1 cellular context compared by ENCODE assay signal in genomic region chr17:40617678-40618240, GRCh38.
TF ChIP-seq lines count a peak whose summit lies in the region.

No MANE protein-coding gene starts in this region.

TF ChIP-seq in HepG2, 621 proteins besides CTCF, POLR2A, EP300 and RAD21 (continued from another document and continues in another):
- TF ChIP-seq RBM22 (optimal IDR thresholded peaks at IDR 0.05; ENCODE audit: low read length) = no peak
- TF ChIP-seq ZNF468 (CRISPR knock-in tag; IDR thresholded peaks at IDR 0.05) = no peak
- no peak for TF ChIP-seq TRIM22 (IDR thresholded peaks at IDR 0.05)
- no peak for TF ChIP-seq ZNF367 (CRISPR knock-in tag; IDR thresholded peaks at IDR 0.05; ENCODE audit: borderline replicate concordance)
- TF ChIP-seq SP1 (IDR thresholded peaks at IDR 0.05) = no peak
- no peak for TF ChIP-seq SP1 (CRISPR knock-in tag; IDR thresholded peaks at IDR 0.05)
- TF ChIP-seq ZHX1 (CRISPR knock-in tag; IDR thresholded peaks at IDR 0.05; ENCODE audit: low read depth) = no peak
- TF ChIP-seq ZNF564 (CRISPR knock-in tag; IDR thresholded peaks at IDR 0.05) = no peak
- 0 out of 2 replicates have a peak, but pooled peaks have one; percentile 16 for TF ChIP-seq ZNF574 (CRISPR knock-in tag; IDR thresholded peaks at IDR 0.05)
- no peak for TF ChIP-seq ATF2 (CRISPR knock-in tag; IDR thresholded peaks at IDR 0.05)
- TF ChIP-seq EEA1 (CRISPR knock-in tag; IDR thresholded peaks at IDR 0.05; ENCODE audit: borderline replicate concordance) = no peak
- peak; percentile 63 for TF ChIP-seq ZNF777 (CRISPR knock-in tag; IDR thresholded peaks at IDR 0.05)
- no peak for TF ChIP-seq THRA (CRISPR knock-in tag; IDR thresholded peaks at IDR 0.05; ENCODE audit: borderline replicate concordance)
- no peak for TF ChIP-seq BRF2 (CRISPR knock-in tag; IDR thresholded peaks at IDR 0.05)
- TF ChIP-seq ZNF331 (CRISPR knock-in tag; IDR thresholded peaks at IDR 0.05) = 0 out of 2 replicates have a peak, but pooled peaks have one; percentile 13
- no peak for TF ChIP-seq ETV6 (CRISPR knock-in tag; conservative IDR thresholded peaks at IDR 0.05)
- TF ChIP-seq NR1H2 (CRISPR knock-in tag; IDR thresholded peaks at IDR 0.05; ENCODE audit: borderline replicate concordance, low read depth) = no peak
- TF ChIP-seq NFKBIZ (CRISPR knock-in tag; IDR thresholded peaks at IDR 0.05) = no peak
- no peak for TF ChIP-seq NAIF1 (CRISPR knock-in tag; IDR thresholded peaks at IDR 0.05; ENCODE audit: borderline replicate concordance)
- peak; percentile 49; the same call in 1 of the 2 replicates for TF ChIP-seq SALL1 (CRISPR knock-in tag; IDR thresholded peaks at IDR 0.05)
- 0 out of 2 replicates have a peak, but pooled peaks have one; percentile 30 for TF ChIP-seq ZNF766 (CRISPR knock-in tag; IDR thresholded peaks at IDR 0.05; ENCODE audit: borderline replicate concordance)
- TF ChIP-seq FOXA3 (CRISPR knock-in tag; IDR thresholded peaks at IDR 0.05) = no peak
- no peak for TF ChIP-seq STAG1 (CRISPR knock-in tag; IDR thresholded peaks at IDR 0.05)
- TF ChIP-seq ZNF839 (CRISPR knock-in tag; IDR thresholded peaks at IDR 0.05; ENCODE audit: borderline replicate concordance) = 0 out of 2 replicates have a peak, but pooled peaks have one; percentile 38
- TF ChIP-seq HCFC1 (IDR thresholded peaks at IDR 0.05; ENCODE audit: low read depth, low read length) = no peak
- TF ChIP-seq GATAD1 (CRISPR knock-in tag; IDR thresholded peaks at IDR 0.05) = no peak
- TF ChIP-seq TFAP4 (IDR thresholded peaks at IDR 0.05; ENCODE audit: borderline replicate concordance, low read depth) = no peak
- TF ChIP-seq ZNF121 (CRISPR knock-in tag; IDR thresholded peaks at IDR 0.05) = no peak
- TF ChIP-seq RXRA (CRISPR knock-in tag; IDR thresholded peaks at IDR 0.05) = peak; percentile 22; the same call in 1 of the 2 replicates
- no peak for TF ChIP-seq MAFK (conservative IDR thresholded peaks at IDR 0.05 in 1 of 2, IDR thresholded peaks at IDR 0.05 in 1 of 2; ENCODE audit: low read length in 2 of 2)
- TF ChIP-seq ZNF552 (CRISPR knock-in tag; IDR thresholded peaks at IDR 0.05; ENCODE audit: borderline replicate concordance) = no peak
- TF ChIP-seq IRF9 (CRISPR knock-in tag; IDR thresholded peaks at IDR 0.05; ENCODE audit: borderline replicate concordance) = no peak
- TF ChIP-seq ZNF460 (CRISPR knock-in tag; IDR thresholded peaks at IDR 0.05; ENCODE audit: borderline replicate concordance) = no peak
- TF ChIP-seq CEBPG (CRISPR knock-in tag; IDR thresholded peaks at IDR 0.05) = peak; percentile 41
- TF ChIP-seq ZSCAN20 (CRISPR knock-in tag; IDR thresholded peaks at IDR 0.05; ENCODE audit: borderline replicate concordance) = no peak
- TF ChIP-seq ARID5B (CRISPR knock-in tag; IDR thresholded peaks at IDR 0.05) = no peak
- TF ChIP-seq ZNF670 (CRISPR knock-in tag; IDR thresholded peaks at IDR 0.05; ENCODE audit: borderline replicate concordance) = no peak
- TF ChIP-seq ZNF878 (CRISPR knock-in tag; IDR thresholded peaks at IDR 0.05) = no peak
- no peak for TF ChIP-seq RNF2 (conservative IDR thresholded peaks at IDR 0.05; ENCODE audit: low read depth)
- no peak for TF ChIP-seq ZNF749 (CRISPR knock-in tag; IDR thresholded peaks at IDR 0.05; ENCODE audit: borderline replicate concordance)
- no peak for TF ChIP-seq GZF1 (CRISPR knock-in tag; IDR thresholded peaks at IDR 0.05)
- no peak for TF ChIP-seq BHLHE40 (IDR thresholded peaks at IDR 0.05; ENCODE audit: low read length)
- TF ChIP-seq HMGXB4 (CRISPR knock-in tag; IDR thresholded peaks at IDR 0.05; ENCODE audit: borderline replicate concordance in 1 of 2, low read depth in 1 of 2) = no peak
- no peak for TF ChIP-seq JUND (CRISPR knock-in tag; IDR thresholded peaks at IDR 0.05)
- no peak for TF ChIP-seq ZNF784 (CRISPR knock-in tag; IDR thresholded peaks at IDR 0.05; ENCODE audit: borderline replicate concordance)
- peak; percentile 94 for TF ChIP-seq ZNF768 (CRISPR knock-in tag; IDR thresholded peaks at IDR 0.05)
